7 cellular contexts compared by ENCODE assay signal in genomic region chr11:113675003-113675471, GRCh38. TPM values are rescaled to one million over a fixed set of nuclear protein-coding genes. Genes with fewer than 3 reads are reported as not detected.
DNase-seq lines count a peak whose midpoint lies in the region; ATAC-seq and TF ChIP-seq lines count a peak whose summit lies in the region.

No MANE protein-coding gene starts in this region.

- intact Hi-C loops in psoas muscle (cut with DNase I) = no loop called here

- H3K4me1 Mint-ChIP-seq in T-helper 2 cell treated with Interferon-gamma antibody and Interleukin-4, amounts not matched to agents 5 μg/mL and 100 μg/mL, for 36 hours (ENCODE audit: low read depth) = peaks cover 11% of the 10 kb centered on the region
- H3K4me1 Mint-ChIP-seq in CD8-positive, alpha-beta memory T cell = no peaks in the 10 kb centered on the region
- peaks cover 33% of the 10 kb centered on the region for H3K4me1 Mint-ChIP-seq in mesothelial cell of epicardium

- H3K4me3 Mint-ChIP-seq in T-helper 2 cell treated with Interferon-gamma antibody and Interleukin-4, amounts not matched to agents 5 μg/mL and 100 μg/mL, for 36 hours = no peak overlapping the region
- no peak overlapping the region for H3K4me3 Mint-ChIP-seq in CD8-positive, alpha-beta memory T cell
- H3K4me3 Mint-ChIP-seq in mesothelial cell of epicardium = no peak overlapping the region

- no peak overlapping the region for H3K27ac Mint-ChIP-seq in T-helper 2 cell treated with Interferon-gamma antibody and Interleukin-4, amounts not matched to agents 5 μg/mL and 100 μg/mL, for 36 hours
- H3K27ac Mint-ChIP-seq in CD8-positive, alpha-beta memory T cell = no peak overlapping the region
- H3K27ac Mint-ChIP-seq in mesothelial cell of epicardium = no peak overlapping the region

- no peak overlapping the region for H3K27ac ChIP-seq in psoas muscle
- H3K27ac ChIP-seq in CD8-positive, alpha-beta memory T cell (ENCODE audit: low read depth, low read length) = no peak overlapping the region

- H3K9me3 Mint-ChIP-seq in T-helper 2 cell treated with Interferon-gamma antibody and Interleukin-4, amounts not matched to agents 5 μg/mL and 100 μg/mL, for 36 hours = no peaks in the 10 kb centered on the region
- no peaks in the 10 kb centered on the region for H3K9me3 Mint-ChIP-seq in CD8-positive, alpha-beta memory T cell
- H3K9me3 Mint-ChIP-seq in mesothelial cell of epicardium = peaks cover 3% of the 10 kb centered on the region

- H3K36me3 ChIP-seq in psoas muscle (ENCODE audit: insufficient read depth in 1 of 2, low read depth in 1 of 2) = no peaks in the 10 kb centered on the region
- no peaks in the 10 kb centered on the region for H3K36me3 ChIP-seq in CD8-positive, alpha-beta memory T cell (ENCODE audit: insufficient read depth, low read length)

- WGBS in psoas muscle, 3 donors = 52 to 76% (median 62%) methylated on average over 4 of the region's 4 CpGs

- TF ChIP-seq CTCF in psoas muscle (IDR thresholded peaks at IDR 0.05) (no peak), mesothelial cell of epicardium (IDR thresholded peaks at IDR 0.05; ENCODE audit: unreplicated experiment) (no peak)

- no peaks in the 10 kb centered on the region for H3K27me3 ChIP-seq in psoas muscle (ENCODE audit: insufficient read depth in 3 of 3, low read length in 2 of 3)
- no peaks in the 10 kb centered on the region for H3K27me3 ChIP-seq in CD8-positive, alpha-beta memory T cell (ENCODE audit: insufficient read depth, low read length, poor library complexity, severe bottlenecking)

- H3K36me3 Mint-ChIP-seq in T-helper 2 cell treated with Interferon-gamma antibody and Interleukin-4, amounts not matched to agents 5 μg/mL and 100 μg/mL, for 36 hours (ENCODE audit: low read depth) = no peaks in the 10 kb centered on the region
- H3K36me3 Mint-ChIP-seq in CD8-positive, alpha-beta memory T cell = peaks cover 0 to 2% (median 0%) of the 10 kb centered on the region in 3 donors
- no peaks in the 10 kb centered on the region for H3K36me3 Mint-ChIP-seq in mesothelial cell of epicardium

- H3K27me3 Mint-ChIP-seq in T-helper 2 cell treated with Interferon-gamma antibody and Interleukin-4, amounts not matched to agents 5 μg/mL and 100 μg/mL, for 36 hours (ENCODE audit: low read depth) = no peaks in the 10 kb centered on the region
- H3K27me3 Mint-ChIP-seq in CD8-positive, alpha-beta memory T cell = peaks cover 7 to 8% of the 10 kb centered on the region in 2 donors
- H3K27me3 Mint-ChIP-seq in mesothelial cell of epicardium (ENCODE audit: low read depth) = no peaks in the 10 kb centered on the region

- POLR2A ChIA-PET in CD8-positive, alpha-beta memory T cell (lab: Charles Lee) = no interaction called here

- peaks cover 16% of the 10 kb centered on the region for H3K4me1 ChIP-seq in psoas muscle
- no peaks in the 10 kb centered on the region for H3K4me1 ChIP-seq in CD8-positive, alpha-beta memory T cell (ENCODE audit: insufficient read depth, low read length)

- no peak overlapping the region for H3K4me3 ChIP-seq in psoas muscle
- H3K4me3 ChIP-seq in CD8-positive, alpha-beta memory T cell (ENCODE audit: low read length) = no peak overlapping the region

- CTCF ChIA-PET in CD8-positive, alpha-beta memory T cell (lab: Charles Lee) = no interaction called here

- no peaks in the 10 kb centered on the region for H3K9me3 ChIP-seq in psoas muscle
- H3K9me3 ChIP-seq in CD8-positive, alpha-beta memory T cell (ENCODE audit: low read length) = no peaks in the 10 kb centered on the region

- peak; percentile 84 for ATAC-seq in GM19043 (IDR thresholded peaks at IDR 0.05; ENCODE audit: low read depth, unreplicated experiment)
- ATAC-seq in HG02870 (IDR thresholded peaks at IDR 0.05; ENCODE audit: unreplicated experiment) = peak; percentile 93
- ATAC-seq in psoas muscle = peak; percentile 52 to 92 (median 72)

- peak; percentile 68 for DNase-seq in T-helper 2 cell treated with Interferon-gamma antibody and Interleukin-4, amounts not matched to agents 5 μg/mL and 100 μg/mL, for 36 hours (ENCODE audit: low spot score)
- DNase-seq in psoas muscle = no peak
- DNase-seq in T-helper 9 cell = no peak
- no peak for DNase-seq in CD8-positive, alpha-beta memory T cell
- DNase-seq in mesothelial cell of epicardium (ENCODE audit: low spot score in 2 of 2, unreplicated experiment in 2 of 2) = no peak

RNA-seq across cellular contexts. Expression of gene TMPRSS5, which starts 31.1 kb away (rescaled TPM):
- total RNA-seq in psoas muscle (1 to 10 TPM in 2 of 4 donors, under 1 TPM in 2; 0.36 to 1.4 (median 0.79) TPM), mesothelial cell of epicardium (2.3 to 3.5 TPM (median 2.4 TPM) in 3 replicates)
- 1 to 10 TPM in 1 of 3 donors, under 1 TPM in 2; 0.68 to 1.1 (median 0.73) TPM for polyA plus RNA-seq in psoas muscle
- total RNA-seq in CD8-positive, alpha-beta memory T cell = under 1 TPM; 0.26 to 0.40 TPM
- not detected for polyA plus RNA-seq in CD8-positive, alpha-beta memory T cell
